1 cellular context compared by ENCODE assay signal in genomic region chr3:43288850-43289249, GRCh38.
A peak's percentile ranks its signal among the peaks of the same experiment; 100 is the strongest.
TF ChIP-seq lines count a peak whose summit lies in the region.

No MANE protein-coding gene starts in this region.

TF ChIP-seq in HepG2, 621 proteins besides CTCF, POLR2A, EP300 and RAD21 (continues in another document):
- no peak for TF ChIP-seq BCLAF1 (IDR thresholded peaks at IDR 0.05)
- TF ChIP-seq ZNF724P (CRISPR knock-in tag; IDR thresholded peaks at IDR 0.05; ENCODE audit: borderline replicate concordance) = no peak
- TF ChIP-seq HDAC2 (CRISPR knock-in tag; IDR thresholded peaks at IDR 0.05) = peak; percentile 75; the same call in 1 of the 2 replicates
- TF ChIP-seq KLF6 (CRISPR knock-in tag; IDR thresholded peaks at IDR 0.05) = no peak
- 0 out of 2 replicates have a peak, but pooled peaks have one; percentile 20 for TF ChIP-seq ZBTB7B (CRISPR knock-in tag; IDR thresholded peaks at IDR 0.05)
- peak; percentile 32; the same call in 1 of the 2 replicates for TF ChIP-seq ZNF124 (CRISPR knock-in tag; IDR thresholded peaks at IDR 0.05)
- TF ChIP-seq FOXA3 (CRISPR knock-in tag; IDR thresholded peaks at IDR 0.05) = peak; percentile 73
- no peak for TF ChIP-seq ZNF776 (CRISPR knock-in tag; IDR thresholded peaks at IDR 0.05)
- no peak for TF ChIP-seq KDM4B (CRISPR knock-in tag; IDR thresholded peaks at IDR 0.05)
- TF ChIP-seq SMYD3 (CRISPR knock-in tag; IDR thresholded peaks at IDR 0.05) = no peak
- no peak for TF ChIP-seq ZNF557 (CRISPR knock-in tag; IDR thresholded peaks at IDR 0.05)
- no peak for TF ChIP-seq ZNF207 (IDR thresholded peaks at IDR 0.05; ENCODE audit: borderline replicate concordance)
- TF ChIP-seq MXI1 (IDR thresholded peaks at IDR 0.05; ENCODE audit: borderline replicate concordance, low read depth, low read length) = no peak
- peak; percentile 60; the same call in 1 of the 2 replicates for TF ChIP-seq IRF2 (CRISPR knock-in tag; IDR thresholded peaks at IDR 0.05)
- peak; percentile 48; the same call in 1 of the 2 replicates for TF ChIP-seq HOMEZ (CRISPR knock-in tag; IDR thresholded peaks at IDR 0.05; ENCODE audit: low read depth)
- TF ChIP-seq ZFP82 (CRISPR knock-in tag; IDR thresholded peaks at IDR 0.05; ENCODE audit: borderline replicate concordance) = no peak
- no peak for TF ChIP-seq BHLHE40 (IDR thresholded peaks at IDR 0.05; ENCODE audit: low read length)
- no peak for TF ChIP-seq ZNF878 (CRISPR knock-in tag; IDR thresholded peaks at IDR 0.05)
- peak; percentile 62; the same call in 1 of the 2 replicates for TF ChIP-seq ZNF614 (CRISPR knock-in tag; IDR thresholded peaks at IDR 0.05; ENCODE audit: borderline replicate concordance)
- no peak for TF ChIP-seq ZNF607 (CRISPR knock-in tag; IDR thresholded peaks at IDR 0.05; ENCODE audit: borderline replicate concordance)
- no peak for TF ChIP-seq KLF9 (CRISPR knock-in tag; IDR thresholded peaks at IDR 0.05; ENCODE audit: low read depth)
- TF ChIP-seq ZMYM3 (CRISPR knock-in tag; IDR thresholded peaks at IDR 0.05) = peak; percentile 39; the same call in 1 of the 2 replicates
- TF ChIP-seq FOXA1 (IDR thresholded peaks at IDR 0.05) = no peak
- peak; percentile 71 for TF ChIP-seq FOXA1 (CRISPR knock-in tag; IDR thresholded peaks at IDR 0.05)
- no peak for TF ChIP-seq ATF5 (CRISPR knock-in tag; IDR thresholded peaks at IDR 0.05; ENCODE audit: low read depth)
- TF ChIP-seq ZNF629 (CRISPR knock-in tag; conservative IDR thresholded peaks at IDR 0.05) = no peak
- no peak for TF ChIP-seq RNF219 (CRISPR knock-in tag; IDR thresholded peaks at IDR 0.05)
- TF ChIP-seq CHD2 (IDR thresholded peaks at IDR 0.05; ENCODE audit: low read depth, low read length) = no peak
- no peak for TF ChIP-seq ATF2 (CRISPR knock-in tag; IDR thresholded peaks at IDR 0.05)
- TF ChIP-seq E2F2 (CRISPR knock-in tag; IDR thresholded peaks at IDR 0.05; ENCODE audit: borderline replicate concordance) = no peak
- peak; percentile 72 for TF ChIP-seq SAP130 (CRISPR knock-in tag; IDR thresholded peaks at IDR 0.05; ENCODE audit: low read depth)
- TF ChIP-seq ZNF558 (CRISPR knock-in tag; IDR thresholded peaks at IDR 0.05; ENCODE audit: borderline replicate concordance) = no peak
- peak; percentile 27; the same call in 1 of the 2 replicates for TF ChIP-seq RARA (CRISPR knock-in tag; IDR thresholded peaks at IDR 0.05)
- no peak for TF ChIP-seq RERE (CRISPR knock-in tag; IDR thresholded peaks at IDR 0.05; ENCODE audit: low read depth)
- no peak for TF ChIP-seq JARID2 (CRISPR knock-in tag; IDR thresholded peaks at IDR 0.05; ENCODE audit: insufficient replicate concordance)
- TF ChIP-seq ZNF121 (CRISPR knock-in tag; IDR thresholded peaks at IDR 0.05) = no peak
- peak; percentile 28; the same call in 1 of the 2 replicates for TF ChIP-seq KAT8 (CRISPR knock-in tag; IDR thresholded peaks at IDR 0.05)
- peak; percentile 79 for TF ChIP-seq PAXIP1 (CRISPR knock-in tag; conservative IDR thresholded peaks at IDR 0.05)
- no peak for TF ChIP-seq DNMT1 (CRISPR knock-in tag; IDR thresholded peaks at IDR 0.05)
- TF ChIP-seq HHEX (CRISPR knock-in tag; IDR thresholded peaks at IDR 0.05) = no peak
- no peak for TF ChIP-seq FOXP1 (IDR thresholded peaks at IDR 0.05)
- peak; percentile 15; the same call in 1 of the 2 replicates for TF ChIP-seq FOXP1 (CRISPR knock-in tag; IDR thresholded peaks at IDR 0.05)
